Comparison of ENCODE assay signal across 8 cellular contexts in genomic region chr20:34538671-34539123, GRCh38. TPM values are rescaled to one million over a fixed set of nuclear protein-coding genes. Genes with fewer than 3 reads are reported as not detected.
DNase-seq lines count a peak whose midpoint lies in the region; ATAC-seq and TF ChIP-seq lines count a peak whose summit lies in the region.

No MANE protein-coding gene starts in this region.

- H3K4me3 Mint-ChIP-seq in activated CD8-positive, alpha-beta T cell treated with anti-CD3 and anti-CD28 coated beads, Interleukin-2, amount 10 ng/mL, durations not matched to agents 7 days and 5 days = no peak overlapping the region
- no peak overlapping the region for H3K4me3 Mint-ChIP-seq in neural crest cell

- CTCF ChIA-PET in activated CD8-positive, alpha-beta T cell treated with anti-CD3 and anti-CD28 coated beads, Interleukin-2, amount 10 ng/mL, durations not matched to agents 7 days and 5 days (lab: Charles Lee) = interaction anchor here (0.6 to 5.0 kb wide), 28 partner anchors 8 to 287 kb away, joined by 3 to 77 read pairs (median 4); partner anchors contain the start of genes NCOA6 and TP53INP2

- no peaks in the 10 kb centered on the region for H3K9me3 Mint-ChIP-seq in activated CD8-positive, alpha-beta T cell treated with anti-CD3 and anti-CD28 coated beads, Interleukin-2, amount 10 ng/mL, durations not matched to agents 7 days and 5 days (ENCODE audit: insufficient read depth)
- no peaks in the 10 kb centered on the region for H3K9me3 Mint-ChIP-seq in neural crest cell

- DNase-seq in NCI-H2171 treated with DMSO at 0.1 percent for 48 hours (lab: John Stamatoyannopoulos, UW) (peak; percentile 33), NCI-H2171 (lab: John Stamatoyannopoulos, UW) (no peak), NCI-H526 treated with DMSO at 0.1 percent for 48 hours (lab: John Stamatoyannopoulos, UW) (peak; percentile 46), neural crest cell (ENCODE audit: low read depth, low spot score) (peak; percentile 59)
- peak; percentile 66 for DNase-seq in activated CD8-positive, alpha-beta T cell treated with anti-CD3 and anti-CD28 coated beads, Interleukin-2, amount 10 ng/mL, durations not matched to agents 7 days and 5 days

- no peaks in the 10 kb centered on the region for H3K27me3 Mint-ChIP-seq in activated CD8-positive, alpha-beta T cell treated with anti-CD3 and anti-CD28 coated beads, Interleukin-2, amount 10 ng/mL, durations not matched to agents 7 days and 5 days (ENCODE audit: low read depth)
- no peaks in the 10 kb centered on the region for H3K27me3 Mint-ChIP-seq in neural crest cell (ENCODE audit: low read depth)

- no peak overlapping the region for H3K27ac Mint-ChIP-seq in activated CD8-positive, alpha-beta T cell treated with anti-CD3 and anti-CD28 coated beads, Interleukin-2, amount 10 ng/mL, durations not matched to agents 7 days and 5 days
- no peak overlapping the region for H3K27ac Mint-ChIP-seq in neural crest cell (ENCODE audit: unreplicated experiment)

- ATAC-seq in activated CD8-positive, alpha-beta T cell treated with anti-CD3 and anti-CD28 coated beads, Interleukin-2, amount 10 ng/mL, durations not matched to agents 7 days and 5 days = peak; percentile 66
- ATAC-seq in esophagus mucosa = peak; percentile 70
- ATAC-seq in HG03025 (IDR thresholded peaks at IDR 0.05; ENCODE audit: low FRiP score, unreplicated experiment) = no peak
- no peak for ATAC-seq in HG03521 (IDR thresholded peaks at IDR 0.05; ENCODE audit: unreplicated experiment)

- peak; percentile 85 for TF ChIP-seq CTCF in neural crest cell (conservative IDR thresholded peaks at IDR 0.05)

- peaks cover 2% of the 10 kb centered on the region for H3K4me1 Mint-ChIP-seq in activated CD8-positive, alpha-beta T cell treated with anti-CD3 and anti-CD28 coated beads, Interleukin-2, amount 10 ng/mL, durations not matched to agents 7 days and 5 days (ENCODE audit: low read depth)
- H3K4me1 Mint-ChIP-seq in neural crest cell = no peaks in the 10 kb centered on the region

- H3K36me3 Mint-ChIP-seq in activated CD8-positive, alpha-beta T cell treated with anti-CD3 and anti-CD28 coated beads, Interleukin-2, amount 10 ng/mL, durations not matched to agents 7 days and 5 days (ENCODE audit: low read depth) = peaks cover 44% of the 10 kb centered on the region
- H3K36me3 Mint-ChIP-seq in neural crest cell (ENCODE audit: low read depth) = peaks cover 27% of the 10 kb centered on the region

- POLR2A ChIA-PET in activated CD8-positive, alpha-beta T cell treated with anti-CD3 and anti-CD28 coated beads, Interleukin-2, amount 10 ng/mL, durations not matched to agents 7 days and 5 days (lab: Charles Lee) = no interaction called here

RNA-seq across cellular contexts. Expression of gene MAP1LC3A, which starts 19.8 kb away (rescaled TPM):
- total RNA-seq in activated CD8-positive, alpha-beta T cell treated with anti-CD3 and anti-CD28 coated beads, Interleukin-2, amount 10 ng/mL, durations not matched to agents 7 days and 5 days = 1 to 10 TPM; 1.4 to 1.6 TPM
- total RNA-seq in esophagus mucosa = 7.0 TPM
- 17.5 and 17.8 TPM in 2 replicates for total RNA-seq in neural crest cell

RNA-seq across cellular contexts. Expression of gene DYNLRB1, which starts 22.5 kb away (rescaled TPM):
- total RNA-seq in activated CD8-positive, alpha-beta T cell treated with anti-CD3 and anti-CD28 coated beads, Interleukin-2, amount 10 ng/mL, durations not matched to agents 7 days and 5 days = 100 to 1,000 TPM in 1 of 2 experiments, 10 to 100 TPM in 1; 91.9 to 103 TPM
- total RNA-seq in esophagus mucosa = 80.7 TPM
- 151 and 165 TPM in 2 replicates for total RNA-seq in neural crest cell

Comparison
In these comparisons a context has a peak if more than half of its experiments do, and no peak if none do; other contexts are left out.
1. ATAC-seq: peak in activated CD8-positive, alpha-beta T cell treated with anti-CD3 and anti-CD28 coated beads, Interleukin-2, amount 10 ng/mL, durations not matched to agents 7 days and 5 days (single experiment) and esophagus mucosa (single experiment); none in HG03025 (single experiment) and HG03521 (single experiment).